In the genomic region with DNA sequence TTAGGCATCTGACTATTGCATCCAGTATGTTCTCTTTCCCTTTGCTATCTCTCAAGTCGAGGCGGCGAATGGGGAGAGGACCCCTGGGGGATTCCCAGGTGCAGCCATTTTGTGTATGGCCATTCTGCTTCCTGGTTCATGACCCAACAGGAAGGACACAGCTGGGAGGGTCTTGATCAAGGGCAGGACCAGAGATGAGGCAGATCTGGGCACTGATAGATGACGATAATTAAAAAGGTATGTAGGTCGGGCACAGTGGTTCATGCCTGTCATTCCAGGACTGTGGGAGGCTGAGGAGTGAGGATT, we compare ENCODE assay signal across 24 cellular contexts.
"Had no signal": no experiment of that assay in that cellular context is flagged by ENCODE, and none has a peak within 500 bp of the region (broad histone marks: within the 10 kb centered on the region; RNA-seq: fewer than 3 reads in every experiment).

No MANE protein-coding gene starts in this region.

- H3K4me3 ChIP-seq: ascending aorta, hepatocyte, left ventricle myocardium inferior, pancreas, stomach, suprapubic skin, transverse colon, uterus had no signal

- H2AFZ ChIP-seq: hepatocyte had no signal

- H3K79me2 ChIP-seq: hepatocyte had no signal

- ATAC-seq: activated naive CD4-positive, alpha-beta T cell treated with anti-CD3 and anti-CD28 coated beads, Interleukin-2, amount 50 U/mL, for 72 hours; natural killer cell; pancreas; right cardiac atrium; stimulated activated memory B cell treated with anti-CD40 and anti-IgM and Interleukin-4, amounts not matched to agents 10 μg/mL and 1 μg/mL and 100 μg/mL, for 72 hours had no signal

- H3K9me3 ChIP-seq: ascending aorta, left ventricle myocardium inferior, neutrophil, pancreas, suprapubic skin, transverse colon, uterus had no signal

- H3K27ac ChIP-seq: ascending aorta, hepatocyte, left ventricle myocardium inferior, neutrophil, pancreas, stomach, suprapubic skin, transverse colon, uterus had no signal

- DNase-seq: activated CD4-positive, alpha-beta memory T cell treated with anti-CD3 and anti-CD28 coated beads for 36 hours; activated CD4-positive, alpha-beta T cell treated with anti-CD3 and anti-CD28 coated beads for 48 hours; activated gamma-delta T cell treated with Interleukin-2 at 50 U/mL for 16 hours; activated T-cell treated with anti-CD3 and anti-CD28 coated beads for 4 hours; central memory CD4-positive, alpha-beta T cell; dermis blood vessel endothelial cell; effector CD8-positive, alpha-beta T cell; foreskin melanocyte; glutamatergic neuron; left ventricle myocardium inferior; natural killer cell; pancreas; right cardiac atrium; small intestine; stimulated activated CD4-positive, alpha-beta T cell treated with anti-CD3 and anti-CD28 coated beads, Interleukin-2, amount 100 ng/mL, for 24 hours; stomach; transverse colon; uterus had no signal

- FAIRE-seq: pancreas, small intestine had no signal

- H3K27me3 ChIP-seq: ascending aorta, hepatocyte, neutrophil, pancreas, stomach, suprapubic skin, transverse colon, uterus had no signal

- H3K4me2 ChIP-seq: hepatocyte had no signal

- H3K36me3 ChIP-seq: ascending aorta, left ventricle myocardium inferior, neutrophil, pancreas, stomach, suprapubic skin, transverse colon, uterus had no signal

- H3K4me1 ChIP-seq: pancreas had no signal
